25 cellular contexts compared by ENCODE assay signal in the genomic region with DNA sequence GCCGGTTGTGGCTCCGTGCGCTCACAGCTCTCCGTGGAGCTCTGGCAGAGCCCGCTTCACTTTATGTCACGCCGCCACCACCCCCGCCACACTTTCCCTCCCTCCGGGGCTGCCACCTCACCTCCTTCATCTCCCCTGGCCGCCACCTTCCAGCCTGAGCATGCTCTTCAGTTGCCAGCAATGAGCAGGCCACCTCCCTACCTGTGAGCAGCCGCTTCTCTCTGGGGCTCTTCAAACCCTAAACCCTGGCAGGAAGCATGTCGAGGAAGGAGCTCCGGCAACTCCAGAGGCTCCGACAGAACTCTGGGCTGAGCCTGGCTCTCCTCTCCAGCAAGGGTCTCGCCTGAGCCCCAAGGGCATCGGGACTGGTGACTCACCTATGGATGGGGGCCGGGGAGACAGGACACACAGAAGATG. TPM values are rescaled to one million over a fixed set of nuclear protein-coding genes. Genes with fewer than 3 reads are reported as not detected.
DNase-seq lines count a peak whose midpoint lies in the region; ATAC-seq, FAIRE-seq and TF ChIP-seq lines count a peak whose summit lies in the region.
"Had no signal": no experiment of that assay in that cellular context is flagged by ENCODE, and none has a peak within 500 bp of the region (broad histone marks: within the 10 kb centered on the region; RNA-seq: fewer than 3 reads in every experiment).

No MANE protein-coding gene starts in this region.

- no peak for TF ChIP-seq CTCF in left ventricle myocardium inferior (IDR thresholded peaks at IDR 0.05; ENCODE audit: borderline replicate concordance)
- TF ChIP-seq CTCF in mucosa of descending colon (IDR thresholded peaks at IDR 0.05): no peak

- H3K27me3 ChIP-seq in left ventricle myocardium inferior (ENCODE audit: low read depth): no peaks in the 10 kb centered on the region

- intact Hi-C loops in left ventricle myocardium inferior (cut with micrococcal nuclease): no loop called here
- intact Hi-C loops in left cardiac atrium (cut with DNase I): no loop called here
- intact Hi-C loops in mucosa of descending colon (cut with DNase I, micrococcal nuclease): no loop called here

- H3K4me1 ChIP-seq in left ventricle myocardium inferior (peaks cover 38% of the 10 kb centered on the region), mucosa of descending colon (ENCODE audit: low read depth) (peaks cover 3% of the 10 kb centered on the region)

- no peaks in the 10 kb centered on the region for H3K36me3 Mint-ChIP-seq in activated naive CD4-positive, alpha-beta T cell treated with anti-CD3 and anti-CD28 coated beads, Interleukin-2, amount 50 U/mL, for 72 hours
- H3K36me3 Mint-ChIP-seq: CD4-positive, CD25-positive, alpha-beta regulatory T cell had no signal

- H3K27ac Mint-ChIP-seq in activated naive CD4-positive, alpha-beta T cell treated with anti-CD3 and anti-CD28 coated beads, Interleukin-2, amount 50 U/mL, for 72 hours: peak overlapping the region in 1 of 2 donors; percentile 67
- H3K27ac Mint-ChIP-seq: CD4-positive, CD25-positive, alpha-beta regulatory T cell; GM23338 had no signal

- ATAC-seq in left cardiac atrium: no peak
- ATAC-seq in mucosa of descending colon: no peak
- no peak for ATAC-seq in activated naive CD4-positive, alpha-beta T cell treated with anti-CD3 and anti-CD28 coated beads, Interleukin-2, amount 50 U/mL, for 72 hours
- ATAC-seq: GM23338, PC-3 had no signal

- H3K4me3 ChIP-seq in left ventricle myocardium inferior: no peak overlapping the region
- no peak overlapping the region for H3K4me3 ChIP-seq in mucosa of descending colon
- H3K4me3 ChIP-seq: GM23338 had no signal

- DNase-seq in left ventricle myocardium inferior (peak; percentile 7), left cardiac atrium (no peak), frontal cortex (ENCODE audit: low spot score in 2 of 2) (peak; percentile 12 to 19), mucosa of descending colon (peak in 2 of 3 donors; percentile 23 to 29), SIG-M5 treated with dmso at 0.1 percent for 504 hours (lab: John Stamatoyannopoulos, UW; ENCODE audit: unreplicated experiment) (no peak), C1 segment of cervical spinal cord (lab: John Stamatoyannopoulos, UW) (no peak)
- DNase-seq in activated naive CD4-positive, alpha-beta T cell treated with anti-CD3 and anti-CD28 coated beads, Interleukin-2, amount 50 U/mL, for 72 hours (ENCODE audit: low spot score in 2 of 2): no peak
- DNase-seq: CD4-positive, CD25-positive, alpha-beta regulatory T cell; DMS153; H9; NCI-H1092; NCI-H1436; NCI-H187 treated with DMSO at 0.1 percent for 48 hours; NCI-H2171 treated with DMSO at 0.1 percent for 48 hours; NCI-H345; NCI-H510A treated with DMSO at 0.1 percent for 48 hours; NCI-H774; NK-92 treated with Interleukin-12 subunit alpha and Interleukin-12 subunit beta, amount 100 ng/mL, for 24 hours; PC-3; Right ventricle myocardium superior had no signal

- H3K9me3 ChIP-seq in left ventricle myocardium inferior (replicated peaks) (no peaks in the 10 kb centered on the region), mucosa of descending colon (no peaks in the 10 kb centered on the region)

- H3K9me3 Mint-ChIP-seq in activated naive CD4-positive, alpha-beta T cell treated with anti-CD3 and anti-CD28 coated beads, Interleukin-2, amount 50 U/mL, for 72 hours: no peaks in the 10 kb centered on the region
- H3K9me3 Mint-ChIP-seq: CD4-positive, CD25-positive, alpha-beta regulatory T cell; GM23338; H9 had no signal

- H3K27ac ChIP-seq in left ventricle myocardium inferior (replicated peaks) (no peak overlapping the region), temporal lobe (ENCODE audit: low read depth, low read length) (peak overlapping the region; percentile 83)

- no peak for FAIRE-seq in frontal cortex (lab: Jason Lieb, UNC)
- FAIRE-seq: GM18507 had no signal

- H3K36me3 ChIP-seq in left ventricle myocardium inferior (peaks cover 75% of the 10 kb centered on the region), mucosa of descending colon (ENCODE audit: low read depth) (no peaks in the 10 kb centered on the region)

RNA-seq across cellular contexts. Expression of gene GBX1, which starts 36.7 kb away (rescaled TPM):
- total RNA-seq in left ventricle myocardium inferior: 1.9 TPM
- under 1 TPM in 1 of 2 donors, not detected in 1; 0.56 TPM for total RNA-seq in left cardiac atrium
- 0.41 TPM for total RNA-seq in frontal cortex
- total RNA-seq in mucosa of descending colon: not detected
- total RNA-seq in temporal lobe: not detected
- total RNA-seq in activated naive CD4-positive, alpha-beta T cell treated with anti-CD3 and anti-CD28 coated beads, Interleukin-2, amount 50 U/mL, for 72 hours: under 1 TPM in 1 of 2 donors, not detected in 1; 0.31 TPM
- total RNA-seq: CD4-positive, CD25-positive, alpha-beta regulatory T cell; H9; HT-29; PC-3 had no signal

RNA-seq across cellular contexts. Expression of gene AGAP3, which starts 44.5 kb away (rescaled TPM):
- total RNA-seq in left ventricle myocardium inferior: 51.0 TPM
- total RNA-seq in left cardiac atrium: 10 to 100 TPM; 53.0 to 61.5 TPM
- total RNA-seq in frontal cortex: 92.9 TPM
- total RNA-seq in mucosa of descending colon: 100 to 1,000 TPM in 1 of 3 donors, 10 to 100 TPM in 2; 39.7 to 116 (median 50.6) TPM
- 65.9 TPM for total RNA-seq in temporal lobe
- total RNA-seq in activated naive CD4-positive, alpha-beta T cell treated with anti-CD3 and anti-CD28 coated beads, Interleukin-2, amount 50 U/mL, for 72 hours: 10 to 100 TPM; 26.0 to 52.2 TPM

RNA-seq across cellular contexts. Expression of gene TMUB1, which starts 47.5 kb away (rescaled TPM):
- total RNA-seq in left ventricle myocardium inferior (30.1 TPM), left cardiac atrium (10 to 100 TPM; 36.3 to 37.9 TPM), frontal cortex (10.2 TPM), mucosa of descending colon (10 to 100 TPM; 54.2 to 63.7 (median 60.8) TPM), temporal lobe (5.9 TPM)
- 10 to 100 TPM; 25.8 to 60.5 TPM for total RNA-seq in activated naive CD4-positive, alpha-beta T cell treated with anti-CD3 and anti-CD28 coated beads, Interleukin-2, amount 50 U/mL, for 72 hours

RNA-seq across cellular contexts. Expression of gene FASTK, which starts 50.1 kb away (rescaled TPM):
- total RNA-seq in left ventricle myocardium inferior (75.7 TPM), left cardiac atrium (10 to 100 TPM; 62.9 to 73.2 TPM), frontal cortex (32.6 TPM), mucosa of descending colon (100 to 1,000 TPM in 1 of 3 donors, 10 to 100 TPM in 2; 78.6 to 122 (median 98.5) TPM), temporal lobe (24.6 TPM)
- 10 to 100 TPM; 27.0 to 62.0 TPM for total RNA-seq in activated naive CD4-positive, alpha-beta T cell treated with anti-CD3 and anti-CD28 coated beads, Interleukin-2, amount 50 U/mL, for 72 hours

RNA-seq across cellular contexts. Expression of gene ASB10, which starts 56.3 kb away (rescaled TPM):
- total RNA-seq in left ventricle myocardium inferior (35.4 TPM), left cardiac atrium (10 to 100 TPM in 1 of 2 donors, 1 to 10 TPM in 1; 8.2 to 12.8 TPM), frontal cortex (not detected), mucosa of descending colon (not detected), temporal lobe (not detected)
- total RNA-seq in activated naive CD4-positive, alpha-beta T cell treated with anti-CD3 and anti-CD28 coated beads, Interleukin-2, amount 50 U/mL, for 72 hours: not detected
- total RNA-seq: A172; CD4-positive, CD25-positive, alpha-beta regulatory T cell; GM23338; H9; HT-29; PC-3 had no signal

Comparison
In these comparisons a context has a peak if more than half of its experiments do, and no peak if none do; other contexts are left out.
1. DNase-seq: peak in left ventricle myocardium inferior (single experiment), frontal cortex (2 of 2) and mucosa of descending colon (2 of 3); none in left cardiac atrium (single experiment), activated naive CD4-positive, alpha-beta T cell treated with anti-CD3 and anti-CD28 coated beads, Interleukin-2, amount 50 U/mL, for 72 hours (0 of 2), SIG-M5 treated with dmso at 0.1 percent for 504 hours (single experiment) and C1 segment of cervical spinal cord (0 of 14).